ENCODE assay signal across 8 cellular contexts in the genomic region with DNA sequence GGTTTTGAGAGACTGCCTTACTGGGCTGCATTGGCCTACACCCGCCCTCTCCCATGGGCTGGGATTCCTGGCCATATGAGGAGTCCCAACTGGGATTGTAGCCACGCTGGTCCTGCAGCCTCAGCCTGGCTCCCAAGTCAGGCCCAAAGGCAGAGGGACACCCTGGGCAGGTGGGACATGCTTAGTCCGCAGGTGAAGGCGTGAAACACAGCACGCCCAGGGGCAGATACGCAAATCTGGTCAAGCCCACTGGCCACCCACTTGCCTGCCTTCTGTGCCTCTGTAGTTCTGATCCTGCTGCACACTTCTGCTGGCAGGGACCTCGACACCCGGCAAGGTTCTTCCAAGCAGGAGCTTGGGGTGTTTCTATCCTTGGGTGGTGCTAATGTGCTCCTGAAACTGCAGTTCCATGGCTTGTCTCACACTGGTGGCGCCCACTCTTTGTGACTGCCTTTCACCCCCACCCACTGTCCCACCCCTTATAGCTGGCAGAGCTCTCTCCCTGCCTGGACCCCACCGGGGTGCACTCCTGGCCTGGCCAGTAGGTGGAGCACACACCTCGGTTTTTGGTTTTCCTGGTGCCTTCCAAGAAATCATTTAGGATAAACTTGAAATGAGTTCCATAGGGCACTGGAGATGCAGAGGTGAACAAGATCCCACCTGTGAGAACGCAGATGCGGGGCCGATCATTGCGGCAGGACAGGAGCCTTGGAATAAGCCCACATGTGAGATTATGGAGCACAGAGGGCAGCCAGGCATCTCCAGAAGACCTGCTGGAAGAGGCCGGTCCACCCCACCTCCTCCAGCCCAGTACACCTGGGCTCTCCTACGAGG. TPM values are rescaled to one million over a fixed set of nuclear protein-coding genes. Genes with fewer than 3 reads are reported as not detected.
DNase-seq lines count a peak whose midpoint lies in the region; ATAC-seq, FAIRE-seq and TF ChIP-seq lines count a peak whose summit lies in the region.

No MANE protein-coding gene starts in this region.

- peaks cover 51% of the 10 kb centered on the region for H3K36me3 Mint-ChIP-seq in activated CD4-positive, alpha-beta T cell treated with anti-CD3 and anti-CD28 coated beads, Interleukin-2, amount 10 ng/mL, durations not matched to agents 24 days and 14 days (ENCODE audit: low read depth)

- H3K9me3 ChIP-seq in esophagus muscularis mucosa: no peaks in the 10 kb centered on the region
- H3K9me3 ChIP-seq in neuronal stem cell (replicated peaks in 1 of 2; ENCODE audit: control insufficient read depth in 2 of 2, insufficient read depth in 1 of 2, low read depth in 1 of 2, low read length in 2 of 2): no peaks in the 10 kb centered on the region

- no peaks in the 10 kb centered on the region for H3K27me3 Mint-ChIP-seq in activated CD4-positive, alpha-beta T cell treated with anti-CD3 and anti-CD28 coated beads, Interleukin-2, amount 10 ng/mL, durations not matched to agents 24 days and 14 days

- no peak overlapping the region for H2BK5ac ChIP-seq in neuronal stem cell (ENCODE audit: low read length)

- no peak overlapping the region for H2BK12ac ChIP-seq in neuronal stem cell (ENCODE audit: low read length)

- TF ChIP-seq CTCF in AG10803 (conservative IDR thresholded peaks at IDR 0.05; ENCODE audit: low read length) (peak; percentile 89), esophagus muscularis mucosa (IDR thresholded peaks at IDR 0.05) (peak; percentile 23 to 56 (median 28))

- H3K27ac ChIP-seq in esophagus muscularis mucosa (replicated peaks in 1 of 4): no peak overlapping the region
- H3K27ac ChIP-seq in neuronal stem cell (replicated peaks; ENCODE audit: low read length): no peak overlapping the region

- H3K18ac ChIP-seq in neuronal stem cell (ENCODE audit: low read length): peak overlapping the region; percentile 2

- 60% methylated on average over 12 of the region's 17 CpGs for WGBS in esophagus muscularis mucosa
- no CpG with 5 or more reads among the region's 17 CpGs for WGBS in neuronal stem cell (ENCODE audit: extremely low coverage in 2 of 2, insufficient read length in 2 of 2, insufficient replicate concordance in 1 of 2), 2 donors

- H3K9me3 Mint-ChIP-seq in activated CD4-positive, alpha-beta T cell treated with anti-CD3 and anti-CD28 coated beads, Interleukin-2, amount 10 ng/mL, durations not matched to agents 24 days and 14 days: no peaks in the 10 kb centered on the region

- no peak for FAIRE-seq in HTR-8/SVneo (lab: Jason Lieb, UNC)

- H3K4ac ChIP-seq in neuronal stem cell (ENCODE audit: low read length): no peak overlapping the region

- H3K4me1 ChIP-seq in esophagus muscularis mucosa: no peaks in the 10 kb centered on the region
- H3K4me1 ChIP-seq in neuronal stem cell (ENCODE audit: control insufficient read depth in 2 of 2, insufficient read depth in 1 of 2, low read depth in 1 of 2, low read length in 2 of 2): no peaks in the 10 kb centered on the region

- TF ChIP-seq EP300 in esophagus muscularis mucosa (IDR thresholded peaks at IDR 0.05): no peak

- no peak overlapping the region for H3K4me3 Mint-ChIP-seq in activated CD4-positive, alpha-beta T cell treated with anti-CD3 and anti-CD28 coated beads, Interleukin-2, amount 10 ng/mL, durations not matched to agents 24 days and 14 days

- no peak overlapping the region for H3K27ac Mint-ChIP-seq in activated CD4-positive, alpha-beta T cell treated with anti-CD3 and anti-CD28 coated beads, Interleukin-2, amount 10 ng/mL, durations not matched to agents 24 days and 14 days

- H3K4me2 ChIP-seq in neuronal stem cell (ENCODE audit: insufficient read depth, low read length, poor library complexity, severe bottlenecking): no peak overlapping the region

- H3K4me3 ChIP-seq in AG10803 (ENCODE audit: low read length): no peak overlapping the region
- H3K4me3 ChIP-seq in esophagus muscularis mucosa: no peak overlapping the region
- no peak overlapping the region for H3K4me3 ChIP-seq in neuronal stem cell (ENCODE audit: low read length in 2 of 2)

- H4K91ac ChIP-seq in neuronal stem cell (ENCODE audit: low read depth, low read length, poor library complexity): no peak overlapping the region

- H3K9ac ChIP-seq in neuronal stem cell (ENCODE audit: low read depth, low read length, poor library complexity): peak overlapping the region; percentile 9

- peaks cover 7% of the 10 kb centered on the region for H3K4me1 Mint-ChIP-seq in activated CD4-positive, alpha-beta T cell treated with anti-CD3 and anti-CD28 coated beads, Interleukin-2, amount 10 ng/mL, durations not matched to agents 24 days and 14 days

- H2BK120ac ChIP-seq in neuronal stem cell (ENCODE audit: low read depth, low read length): peak overlapping the region; percentile 29

- peak; percentile 42 for DNase-seq in AG10803 (ENCODE audit: low read depth)
- DNase-seq in HTR-8/SVneo (ENCODE audit: insufficient read length, low spot score): peak; percentile 51
- peak; percentile 86 for DNase-seq in activated CD4-positive, alpha-beta T cell treated with anti-CD3 and anti-CD28 coated beads, Interleukin-2, amount 10 ng/mL, durations not matched to agents 24 days and 14 days
- no peak for DNase-seq in esophagus muscularis mucosa (ENCODE audit: extremely low spot score)
- DNase-seq in neuronal stem cell (ENCODE audit: low spot score): peak; percentile 27

- ATAC-seq in GM18505 (IDR thresholded peaks at IDR 0.05; ENCODE audit: unreplicated experiment) (peak; percentile 77), GM18520 (IDR thresholded peaks at IDR 0.05; ENCODE audit: unreplicated experiment) (no peak), HG02884 (IDR thresholded peaks at IDR 0.05; ENCODE audit: unreplicated experiment) (no peak)

- H3K23ac ChIP-seq in neuronal stem cell (ENCODE audit: low read depth, low read length, poor library complexity): no peak overlapping the region

- no peak overlapping the region for H4K8ac ChIP-seq in neuronal stem cell (ENCODE audit: low read depth, low read length)

- H3K27me3 ChIP-seq in esophagus muscularis mucosa (peaks cover 0 to 26% (median 0%) of the 10 kb centered on the region in 4 donors), neuronal stem cell (ENCODE audit: control insufficient read depth in 3 of 3, insufficient read depth in 3 of 3, low read depth in 1 of 3, low read length in 3 of 3) (peaks cover 0 to 10% (median 2%) of the 10 kb centered on the region in 3 experiments)

- no peak for TF ChIP-seq POLR2A in GM18505 (IDR thresholded peaks at IDR 0.05; ENCODE audit: borderline replicate concordance, extremely low read depth, insufficient read depth, insufficient read length)
- TF ChIP-seq POLR2A in esophagus muscularis mucosa (IDR thresholded peaks at IDR 0.05; ENCODE audit: low read depth): no peak

- no peak overlapping the region for H2AFZ ChIP-seq in neuronal stem cell (ENCODE audit: low read length)

- peaks cover 8 to 83% (median 32%) of the 10 kb centered on the region in 4 donors for H3K36me3 ChIP-seq in esophagus muscularis mucosa
- H3K36me3 ChIP-seq in neuronal stem cell (replicated peaks in 1 of 2; ENCODE audit: control insufficient read depth in 2 of 2, insufficient read depth in 2 of 2, low read length in 2 of 2): no peaks in the 10 kb centered on the region

- no peak overlapping the region for H3K14ac ChIP-seq in neuronal stem cell (ENCODE audit: low read length)

- intact Hi-C loops in activated CD4-positive, alpha-beta T cell treated with anti-CD3 and anti-CD28 coated beads, Interleukin-2, amount 10 ng/mL, durations not matched to agents 24 days and 14 days (cut with micrococcal nuclease): loop anchor here (1.0 kb wide), 1 partner anchor 72 kb away; no protein-coding TSS in a partner anchor
- intact Hi-C loops in esophagus muscularis mucosa (cut with DNase I): loop anchor here (10.0 kb wide), 1 partner anchor 174 kb away; a partner anchor contains a TSS

- peak overlapping the region; percentile 38 for H2BK15ac ChIP-seq in neuronal stem cell (ENCODE audit: low read length)

- peak overlapping the region; percentile 89 for H2AK5ac ChIP-seq in neuronal stem cell (ENCODE audit: low read depth, low read length)

- peaks cover 2% of the 10 kb centered on the region for H3K79me1 ChIP-seq in neuronal stem cell (ENCODE audit: low read depth, low read length)

RNA-seq across cellular contexts. Expression of a gene that starts 47.9 kb away (rescaled TPM):
- 161 and 164 TPM in 2 replicates for total RNA-seq in activated CD4-positive, alpha-beta T cell treated with anti-CD3 and anti-CD28 coated beads, Interleukin-2, amount 10 ng/mL, durations not matched to agents 24 days and 14 days
- total RNA-seq in esophagus muscularis mucosa: 1 to 10 TPM in 1 of 4 donors, under 1 TPM in 3; 0.17 to 1.2 (median 0.87) TPM
- polyA plus RNA-seq in neuronal stem cell (2013, experiment 1 of 2): 42.4 TPM
- polyA plus RNA-seq in neuronal stem cell (2013, experiment 2 of 2): 41.6 TPM

Comparison
In these comparisons a context has a peak if more than half of its experiments do, and no peak if none do; other contexts are left out.
1. RNA of a gene that starts 47.9 kb away (total RNA-seq): 161 to 164 TPM in activated CD4-positive, alpha-beta T cell treated with anti-CD3 and anti-CD28 coated beads, Interleukin-2, amount 10 ng/mL, durations not matched to agents 24 days and 14 days; 0.17 to 1.2 TPM in esophagus muscularis mucosa; every median in the first group is over 10 times any median in the second.